ENCODE assay signal across 8 cellular contexts in the genomic region with DNA sequence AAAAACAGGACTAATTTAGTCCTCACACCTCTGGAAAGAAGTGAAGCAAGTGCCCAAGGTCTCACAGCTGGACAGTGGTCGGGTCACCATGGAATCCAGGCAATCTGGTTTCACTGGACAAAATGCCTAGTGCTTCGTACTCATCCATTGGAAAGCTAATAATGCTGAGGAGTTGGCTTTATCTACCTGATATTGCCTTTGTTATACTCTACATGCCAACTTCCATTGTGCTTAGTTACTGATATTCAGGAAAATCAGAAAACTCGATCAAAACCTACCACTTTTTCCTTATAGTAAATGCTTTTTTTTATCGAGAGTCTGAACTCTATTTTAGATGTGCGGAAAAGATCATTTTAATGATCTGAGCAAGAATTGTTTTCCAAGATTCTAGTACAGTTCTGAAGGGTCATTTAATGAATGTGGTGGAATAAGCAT. TPM values are rescaled to one million over a fixed set of nuclear protein-coding genes. Genes with fewer than 3 reads are reported as not detected.
A peak's percentile ranks its signal among the peaks of the same experiment; 100 is the strongest.
DNase-seq lines count a peak whose midpoint lies in the region; ATAC-seq and TF ChIP-seq lines count a peak whose summit lies in the region.

No MANE protein-coding gene starts in this region.

- H3K4me1 Mint-ChIP-seq in endothelial cell (ENCODE audit: unreplicated experiment) (peaks cover 4% of the 10 kb centered on the region), progenitor cell of endocrine pancreas (ENCODE audit: low read depth) (peaks cover 2% of the 10 kb centered on the region)

- H3K9me3 Mint-ChIP-seq in endothelial cell (ENCODE audit: unreplicated experiment), result no peaks in the 10 kb centered on the region
- no peaks in the 10 kb centered on the region for H3K9me3 Mint-ChIP-seq in progenitor cell of endocrine pancreas (ENCODE audit: low read depth)

- DNase-seq in NB4 (ENCODE audit: low read depth), result no peak
- DNase-seq in endothelial cell (ENCODE audit: low spot score), result no peak
- no peak for DNase-seq in progenitor cell of endocrine pancreas (ENCODE audit: low spot score, unreplicated experiment)
- DNase-seq in kidney tubule cell (ENCODE audit: low spot score), result no peak
- no peak for DNase-seq in NAMALWA (ENCODE audit: low spot score)
- no peak for DNase-seq in ecto neural progenitor cell (ENCODE audit: low spot score)

- no peaks in the 10 kb centered on the region for H3K36me3 Mint-ChIP-seq in endothelial cell (ENCODE audit: low read depth, unreplicated experiment)
- no peaks in the 10 kb centered on the region for H3K36me3 Mint-ChIP-seq in progenitor cell of endocrine pancreas (ENCODE audit: insufficient read depth)

- no peak for TF ChIP-seq POLR2A in NB4 (IDR thresholded peaks at IDR 0.05; ENCODE audit: extremely low read depth, insufficient read length)

- H3K4me3 Mint-ChIP-seq in endothelial cell (ENCODE audit: unreplicated experiment) (peak overlapping the region; percentile 94), progenitor cell of endocrine pancreas (ENCODE audit: low read depth) (peak overlapping the region; percentile 91)

- ATAC-seq in GM21360 (IDR thresholded peaks at IDR 0.05; ENCODE audit: unreplicated experiment), result no peak

- no peak for TF ChIP-seq CTCF in GM12875 (IDR thresholded peaks at IDR 0.05; ENCODE audit: borderline replicate concordance, insufficient read depth, low read depth, low read length)
- no peak for TF ChIP-seq CTCF in NB4 (IDR thresholded peaks at IDR 0.05; ENCODE audit: low read depth, low read length)
- no peak for TF ChIP-seq CTCF in endothelial cell (IDR thresholded peaks at IDR 0.05; ENCODE audit: unreplicated experiment)
- no peak for TF ChIP-seq CTCF in progenitor cell of endocrine pancreas (IDR thresholded peaks at IDR 0.05; ENCODE audit: unreplicated experiment)

- peaks cover 4% of the 10 kb centered on the region for H3K27me3 Mint-ChIP-seq in endothelial cell (ENCODE audit: unreplicated experiment)
- H3K27me3 Mint-ChIP-seq in progenitor cell of endocrine pancreas, result peaks cover 6% of the 10 kb centered on the region

- peak overlapping the region; percentile 95 for H3K27ac Mint-ChIP-seq in endothelial cell (ENCODE audit: unreplicated experiment)
- H3K27ac Mint-ChIP-seq in progenitor cell of endocrine pancreas, result peak overlapping the region; percentile 94

- peak overlapping the region; percentile 85 for H3K4me3 ChIP-seq in GM12875 (ENCODE audit: low read depth, low read length)
- peak overlapping the region; percentile 73 for H3K4me3 ChIP-seq in NB4 (ENCODE audit: low read depth, low read length)

RNA-seq across cellular contexts. Expression of a gene that starts 1.0 kb away (rescaled TPM):
- total RNA-seq in endothelial cell (ENCODE audit: unreplicated experiment) (0.54 TPM), progenitor cell of endocrine pancreas (1.2 and 1.5 TPM in 2 replicates)
